8 cellular contexts compared by ENCODE assay signal in genomic region chr4:84497220-84497834, GRCh38. TPM values are rescaled to one million over a fixed set of nuclear protein-coding genes. Genes with fewer than 3 reads are reported as not detected.
A peak's percentile ranks its signal among the peaks of the same experiment; 100 is the strongest.
DNase-seq lines count a peak whose midpoint lies in the region; ATAC-seq and TF ChIP-seq lines count a peak whose summit lies in the region.

No MANE protein-coding gene starts in this region.

- peaks cover 5% of the 10 kb centered on the region for H3K36me3 Mint-ChIP-seq in stimulated activated effector memory CD8-positive, alpha-beta T cell treated with anti-CD3 and anti-CD28 coated beads, Interleukin-12 subunit alpha, Interleukin-12 subunit beta, amount 100 ng/mL, for 72 hours

- H3K9me3 Mint-ChIP-seq in stimulated activated effector memory CD8-positive, alpha-beta T cell treated with anti-CD3 and anti-CD28 coated beads, Interleukin-12 subunit alpha, Interleukin-12 subunit beta, amount 100 ng/mL, for 72 hours = peaks cover 2% of the 10 kb centered on the region

- H3K4me1 Mint-ChIP-seq in stimulated activated effector memory CD8-positive, alpha-beta T cell treated with anti-CD3 and anti-CD28 coated beads, Interleukin-12 subunit alpha, Interleukin-12 subunit beta, amount 100 ng/mL, for 72 hours = peaks cover 26% of the 10 kb centered on the region

- no peaks in the 10 kb centered on the region for H3K36me3 ChIP-seq in WERI-Rb-1

- H3K9me3 ChIP-seq in WERI-Rb-1 (ENCODE audit: severe bottlenecking) = peaks cover 5% of the 10 kb centered on the region

- no peak for ATAC-seq in left ventricle myocardium superior
- ATAC-seq in stimulated activated effector memory CD8-positive, alpha-beta T cell treated with anti-CD3 and anti-CD28 coated beads, Interleukin-12 subunit alpha, Interleukin-12 subunit beta, amount 100 ng/mL, for 72 hours = peak; percentile 22
- no peak for ATAC-seq in HG02678 (IDR thresholded peaks at IDR 0.05; ENCODE audit: unreplicated experiment)
- ATAC-seq in GM21737 (IDR thresholded peaks at IDR 0.05; ENCODE audit: unreplicated experiment) = no peak

- intact Hi-C loops in left ventricle myocardium superior (cut with micrococcal nuclease) = no loop called here

- H3K4me3 Mint-ChIP-seq in stimulated activated effector memory CD8-positive, alpha-beta T cell treated with anti-CD3 and anti-CD28 coated beads, Interleukin-12 subunit alpha, Interleukin-12 subunit beta, amount 100 ng/mL, for 72 hours = peak overlapping the region; percentile 69

- H3K27me3 ChIP-seq in WERI-Rb-1 (ENCODE audit: insufficient read depth, low read depth, severe bottlenecking) = peaks cover 79% of the 10 kb centered on the region

- peak overlapping the region; percentile 61 for H3K4me3 ChIP-seq in WERI-Rb-1 (ENCODE audit: low read depth, low read length)

- TF ChIP-seq CTCF in WERI-Rb-1 (IDR thresholded peaks at IDR 0.05; ENCODE audit: low read depth, low read length) = no peak

- peak; percentile 11 for DNase-seq in activated CD4-positive, alpha-beta T cell treated with anti-CD3 and anti-CD28 coated beads for 48 hours
- DNase-seq in activated CD4-positive, alpha-beta T cell treated with anti-CD3 and anti-CD28 coated beads, Interleukin-2, amount 50 U/mL, for 1 hour = no peak
- no peak for DNase-seq in WERI-Rb-1
- peak; percentile 30 for DNase-seq in left ventricle myocardium superior
- no peak for DNase-seq in stimulated activated effector memory CD8-positive, alpha-beta T cell treated with anti-CD3 and anti-CD28 coated beads, Interleukin-12 subunit alpha, Interleukin-12 subunit beta, amount 100 ng/mL, for 72 hours (ENCODE audit: low spot score in 2 of 2)
- no peak for DNase-seq in nucleus accumbens (lab: John Stamatoyannopoulos, UW)

- H3K27ac ChIP-seq in WERI-Rb-1 = no peak overlapping the region

- no peak overlapping the region for H3K27ac Mint-ChIP-seq in stimulated activated effector memory CD8-positive, alpha-beta T cell treated with anti-CD3 and anti-CD28 coated beads, Interleukin-12 subunit alpha, Interleukin-12 subunit beta, amount 100 ng/mL, for 72 hours

RNA-seq across cellular contexts. Expression of gene NKX6-1, which starts 1.8 kb away (rescaled TPM):
- not detected for total RNA-seq in left ventricle myocardium superior

Comparison
In these comparisons a context has a peak if more than half of its experiments do, and no peak if none do; other contexts are left out.
1. DNase-seq: peak in activated CD4-positive, alpha-beta T cell treated with anti-CD3 and anti-CD28 coated beads for 48 hours (single experiment) and left ventricle myocardium superior (single experiment); none in activated CD4-positive, alpha-beta T cell treated with anti-CD3 and anti-CD28 coated beads, Interleukin-2, amount 50 U/mL, for 1 hour (single experiment), WERI-Rb-1 (single experiment), stimulated activated effector memory CD8-positive, alpha-beta T cell treated with anti-CD3 and anti-CD28 coated beads, Interleukin-12 subunit alpha, Interleukin-12 subunit beta, amount 100 ng/mL, for 72 hours (0 of 2) and nucleus accumbens (0 of 56).